Comparison of ENCODE assay signal across 8 cellular contexts in genomic region chr10:114821915-114822770, GRCh38. TPM values are rescaled to one million over a fixed set of nuclear protein-coding genes. Genes with fewer than 3 reads are reported as not detected.
A peak's percentile ranks its signal among the peaks of the same experiment; 100 is the strongest.
DNase-seq lines count a peak whose midpoint lies in the region; ATAC-seq, FAIRE-seq and TF ChIP-seq lines count a peak whose summit lies in the region.

No MANE protein-coding gene starts in this region.

- DNase-seq in A673 (ENCODE audit: low spot score), result peak; percentile 64
- DNase-seq in OCI-M1 (lab: John Stamatoyannopoulos, UW), result peak; percentile 71
- peak; percentile 26 for DNase-seq in activated naive CD8-positive, alpha-beta T cell treated with anti-CD3 and anti-CD28 coated beads for 36 hours
- peak; percentile 41 for DNase-seq in Right ventricle myocardium superior
- peak; percentile 17 to 67 (median 40) for DNase-seq in pancreas
- DNase-seq in NCI-H1930 (lab: John Stamatoyannopoulos, UW), result no peak

- ATAC-seq in GM18505 (IDR thresholded peaks at IDR 0.05; ENCODE audit: unreplicated experiment) (peak; percentile 39), HG02970 (IDR thresholded peaks at IDR 0.05; ENCODE audit: low FRiP score, unreplicated experiment) (peak; percentile 45), Right ventricle myocardium superior (ENCODE audit: poor library complexity) (peak; percentile 63), pancreas (peak; percentile 56 to 77 (median 64))

- H3K4me3 Mint-ChIP-seq in activated naive CD8-positive, alpha-beta T cell treated with anti-CD3 and anti-CD28 coated beads for 36 hours, result peak overlapping the region; percentile 91

- no peak for TF ChIP-seq POLR2A in GM18505 (IDR thresholded peaks at IDR 0.05; ENCODE audit: borderline replicate concordance, extremely low read depth, insufficient read depth, insufficient read length)

- H3K27me3 ChIP-seq in A673 (replicated peaks; ENCODE audit: insufficient read depth, low read depth, low read length, poor library complexity), result peaks cover 3% of the 10 kb centered on the region
- H3K27me3 ChIP-seq in pancreas, result no peaks in the 10 kb centered on the region

- H3K4me1 ChIP-seq in A673 (ENCODE audit: insufficient read depth, low read length, poor library complexity, severe bottlenecking) (no peaks in the 10 kb centered on the region), pancreas (peaks cover 0 to 30% (median 24%) of the 10 kb centered on the region in 3 donors)

- peaks cover 30% of the 10 kb centered on the region for H3K4me1 Mint-ChIP-seq in activated naive CD8-positive, alpha-beta T cell treated with anti-CD3 and anti-CD28 coated beads for 36 hours

- H3K9me3 Mint-ChIP-seq in activated naive CD8-positive, alpha-beta T cell treated with anti-CD3 and anti-CD28 coated beads for 36 hours, result no peaks in the 10 kb centered on the region

- CTCF ChIA-PET in A673 (lab: Charles Lee), result interaction anchor here (0.6 kb wide), 2 partner anchors 321 to 1733 kb away, joined by 4 to 13 read pairs; no protein-coding TSS in a partner anchor

- POLR2A ChIA-PET in A673 (lab: Charles Lee; ENCODE audit: low non-redundant PET), result no interaction called here

- FAIRE-seq in pancreas (lab: Jason Lieb, UNC), result no peak

- BruUV-seq in A673 (replicated peaks; lab: Mats Ljungman, UMichigan), result no TSS peak

- H3K9me3 ChIP-seq in A673 (ENCODE audit: low read depth, low read length, poor library complexity, severe bottlenecking) (no peaks in the 10 kb centered on the region), pancreas (no peaks in the 10 kb centered on the region)

- peaks cover 17% of the 10 kb centered on the region for H3K36me3 Mint-ChIP-seq in activated naive CD8-positive, alpha-beta T cell treated with anti-CD3 and anti-CD28 coated beads for 36 hours

- H3K36me3 ChIP-seq in A673 (ENCODE audit: insufficient read depth, low read length, poor library complexity, severe bottlenecking) (no peaks in the 10 kb centered on the region), pancreas (no peaks in the 10 kb centered on the region)

- no peaks in the 10 kb centered on the region for H3K27me3 Mint-ChIP-seq in activated naive CD8-positive, alpha-beta T cell treated with anti-CD3 and anti-CD28 coated beads for 36 hours

- WGBS in pancreas, 2 donors, result 0 to 1% methylated on average over 57 to 79 of the region's 79 CpGs

- peak overlapping the region; percentile 90 for H3K27ac Mint-ChIP-seq in activated naive CD8-positive, alpha-beta T cell treated with anti-CD3 and anti-CD28 coated beads for 36 hours

- intact Hi-C loops in A673 (cut with micrococcal nuclease; ENCODE audit: unreplicated experiment), result no loop called here
- intact Hi-C loops in Right ventricle myocardium superior (cut with DNase I), result loop anchor here (10.0 kb wide), 1 partner anchor 357 kb away; no protein-coding TSS in a partner anchor
- intact Hi-C loops in pancreas (cut with DNase I), result no loop called here

- peak overlapping the region; percentile 96 for H3K27ac ChIP-seq in A673 (ENCODE audit: low read depth, low read length, poor library complexity, severe bottlenecking)
- H3K27ac ChIP-seq in pancreas, result peak overlapping the region; percentile 67 to 96 (median 92)

- H3K4me3 ChIP-seq in A673 (ENCODE audit: low read depth, low read length, poor library complexity, severe bottlenecking) (peak overlapping the region; percentile 92), pancreas (peak overlapping the region; percentile 74 to 88 (median 83))

- TF ChIP-seq CTCF in A673 (conservative IDR thresholded peaks at IDR 0.05; ENCODE audit: low read depth, low read length) (no peak), pancreas (IDR thresholded peaks at IDR 0.05) (peak in 1 of 4 donors; percentile 8)

RNA-seq across cellular contexts. Expression of gene FHIP2A, which starts 0.6 kb away (rescaled TPM):
- 14.0 and 14.4 TPM in 2 replicates for total RNA-seq in A673 (2021)
- 10 to 100 TPM; 13.2 to 14.7 TPM for total RNA-seq in activated naive CD8-positive, alpha-beta T cell treated with anti-CD3 and anti-CD28 coated beads for 36 hours
- 22.6 TPM for total RNA-seq in Right ventricle myocardium superior
- 10 to 100 TPM in 2 of 6 donors, 1 to 10 TPM in 4; 5.2 to 19.6 (median 9.0) TPM for total RNA-seq in pancreas
- 1 to 10 TPM; 3.8 to 7.2 TPM for polyA plus RNA-seq in pancreas

Comparison
In these comparisons a context has a peak if more than half of its experiments do, and no peak if none do; other contexts are left out.
1. DNase-seq: peak in A673 (single experiment), OCI-M1 (single experiment), activated naive CD8-positive, alpha-beta T cell treated with anti-CD3 and anti-CD28 coated beads for 36 hours (single experiment), Right ventricle myocardium superior (single experiment) and pancreas (6 of 6); none in NCI-H1930 (0 of 2).
2. Peak in every context shown above with its lines, with median percentiles within 50 percentile points of each other: ATAC-seq.